In genomic region chr6:149964243-149965190, GRCh38 we compare ENCODE assay signal across 8 cellular contexts. TPM values are rescaled to one million over a fixed set of nuclear protein-coding genes. Genes with fewer than 3 reads are reported as not detected.
DNase-seq lines count a peak whose midpoint lies in the region; ATAC-seq and TF ChIP-seq lines count a peak whose summit lies in the region.

No MANE protein-coding gene starts in this region.

- H3K27ac ChIP-seq in RWPE1, result peak overlapping the region; percentile 72
- no peak overlapping the region for H3K27ac ChIP-seq in dorsolateral prefrontal cortex

- H3K9ac ChIP-seq in ES-I3 (ENCODE audit: low read depth, low read length) (peak overlapping the region; percentile 94), mucosa of stomach (ENCODE audit: low read length) (no peak overlapping the region)

- peaks cover 7% of the 10 kb centered on the region; the same call in 1 of the 2 replicates for H3K4me1 ChIP-seq in ES-I3 (ENCODE audit: insufficient read depth, low read length)
- H3K4me1 ChIP-seq in mucosa of stomach (ENCODE audit: control insufficient read depth, insufficient read depth, low read length), result peaks cover 24% of the 10 kb centered on the region

- no peaks in the 10 kb centered on the region for H3K36me3 ChIP-seq in ES-I3 (ENCODE audit: insufficient read depth, low read length)
- H3K36me3 ChIP-seq in mucosa of stomach (ENCODE audit: control insufficient read depth, insufficient read depth, low read length), result no peaks in the 10 kb centered on the region

- TF ChIP-seq CTCF in RWPE1 (conservative IDR thresholded peaks at IDR 0.05; ENCODE audit: low read depth) (no peak), dorsolateral prefrontal cortex (IDR thresholded peaks at IDR 0.05 in 54 of 56, conservative IDR thresholded peaks at IDR 0.05 in 2 of 56; ENCODE audit: low read depth in 1 of 56, partially characterized antibody in 56 of 56) (no peak)

- H3K4me3 ChIP-seq in dorsolateral prefrontal cortex, result peak overlapping the region in 57 of 59 donors; percentile 18 to 70 (median 48)
- H3K4me3 ChIP-seq in mucosa of stomach (ENCODE audit: low read length), result peak overlapping the region; percentile 14

- intact Hi-C loops in dorsolateral prefrontal cortex (cut with DNase I), result no loop called here

- H3K9me3 ChIP-seq in ES-I3 (ENCODE audit: control insufficient read depth, insufficient read depth, low read length) (no peaks in the 10 kb centered on the region), mucosa of stomach (ENCODE audit: control insufficient read depth, low read length) (no peaks in the 10 kb centered on the region)

- CTCF ChIA-PET in RWPE1 (lab: Yijun Ruan, JAX), result interaction anchor here (0.9 kb wide), 1 partner anchor 431 kb away, joined by 3 read pairs; no protein-coding TSS in a partner anchor

- ATAC-seq in HG03196 (IDR thresholded peaks at IDR 0.05; ENCODE audit: unreplicated experiment) (no peak), GM21717 (IDR thresholded peaks at IDR 0.05; ENCODE audit: unreplicated experiment) (no peak), HG03565 (IDR thresholded peaks at IDR 0.05; ENCODE audit: unreplicated experiment) (no peak)

- H3K27me3 ChIP-seq in dorsolateral prefrontal cortex (peaks cover 0 to 90% (median 59%) of the 10 kb centered on the region in 45 donors), mucosa of stomach (ENCODE audit: control insufficient read depth, insufficient read depth, low read length) (peaks cover 81% of the 10 kb centered on the region)

- POLR2A ChIA-PET in RWPE1 (lab: Yijun Ruan, JAX; ENCODE audit: low non-redundant PET), result interaction anchor here (1.1 kb wide), 1 partner anchor 24 kb away, joined by 3 read pairs; no protein-coding TSS in a partner anchor

- DNase-seq in RWPE1 (ENCODE audit: low spot score) (peak; percentile 34), dorsolateral prefrontal cortex (peak in 1 of 10 donors; percentile 38), activated gamma-delta T cell (lab: John Stamatoyannopoulos, UW) (no peak)

RNA-seq across cellular contexts. Expression of gene ULBP1, which starts 0.8 kb away (rescaled TPM):
- total RNA-seq in dorsolateral prefrontal cortex, result 1 to 10 TPM in 1 of 120 experiments, under 1 TPM in 57, not detected in 62; 0.12 to 1.1 (median 0.26) TPM

RNA-seq across cellular contexts. Expression of gene ULBP2, which starts 22.7 kb away (rescaled TPM):
- 1 to 10 TPM in 117 of 120 experiments, under 1 TPM in 3; 0.56 to 4.8 (median 2.4) TPM for total RNA-seq in dorsolateral prefrontal cortex

RNA-seq across cellular contexts. Expression of gene RAET1G, which starts 41.6 kb away (rescaled TPM):
- 1 to 10 TPM in 2 of 120 experiments, under 1 TPM in 15, not detected in 103; 0.42 to 1.3 (median 0.59) TPM for total RNA-seq in dorsolateral prefrontal cortex
